In the genomic region with DNA sequence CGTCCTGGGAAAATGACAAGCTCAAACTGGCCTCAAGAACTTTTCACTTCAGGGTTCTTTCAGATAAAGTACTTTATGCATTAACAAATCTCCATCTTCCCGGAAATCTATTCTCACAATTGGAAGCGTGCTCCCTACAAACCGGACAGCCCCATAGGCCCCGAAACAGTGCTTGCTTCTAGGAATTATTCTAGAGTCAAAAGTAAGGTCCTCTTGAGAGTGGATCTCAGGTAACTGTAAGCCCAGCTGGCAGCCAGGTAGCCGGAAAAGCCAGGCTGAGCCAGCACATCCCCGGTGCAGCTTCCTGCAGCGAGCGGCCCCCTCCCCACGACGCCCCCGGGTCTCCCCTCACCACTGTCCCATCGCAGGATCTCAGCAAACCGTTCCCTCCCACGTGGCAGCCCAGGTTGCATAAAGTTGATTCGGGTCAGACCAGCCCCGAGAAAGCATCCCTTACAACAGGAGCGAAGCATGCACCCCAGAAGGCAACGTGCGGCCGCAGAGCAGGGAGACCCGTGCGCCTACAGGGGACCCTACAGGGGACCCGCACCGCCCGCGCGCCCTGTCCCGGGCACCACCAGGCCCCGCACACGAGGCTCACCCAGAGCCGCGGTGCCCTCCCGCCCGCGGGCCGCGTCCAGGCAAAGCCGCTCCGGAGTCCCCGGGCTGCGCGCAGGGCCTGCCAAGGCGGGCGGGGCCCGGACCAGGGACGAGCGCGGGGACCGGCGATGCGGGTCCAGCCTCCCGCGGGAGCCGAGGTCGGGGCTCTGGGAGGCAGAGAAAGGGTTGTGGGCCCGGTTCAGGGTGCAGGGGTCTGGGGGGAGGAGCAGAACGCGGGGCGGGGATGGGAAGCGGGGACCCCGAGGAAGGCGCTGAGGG, we compare ENCODE assay signal across 1 cellular context.
TF ChIP-seq lines count a peak whose summit lies in the region.

No MANE protein-coding gene starts in this region.

TF ChIP-seq in HepG2, 621 proteins besides CTCF, POLR2A, EP300 and RAD21 (continued from another document and continues in another):
- TF ChIP-seq, protein P1, sequence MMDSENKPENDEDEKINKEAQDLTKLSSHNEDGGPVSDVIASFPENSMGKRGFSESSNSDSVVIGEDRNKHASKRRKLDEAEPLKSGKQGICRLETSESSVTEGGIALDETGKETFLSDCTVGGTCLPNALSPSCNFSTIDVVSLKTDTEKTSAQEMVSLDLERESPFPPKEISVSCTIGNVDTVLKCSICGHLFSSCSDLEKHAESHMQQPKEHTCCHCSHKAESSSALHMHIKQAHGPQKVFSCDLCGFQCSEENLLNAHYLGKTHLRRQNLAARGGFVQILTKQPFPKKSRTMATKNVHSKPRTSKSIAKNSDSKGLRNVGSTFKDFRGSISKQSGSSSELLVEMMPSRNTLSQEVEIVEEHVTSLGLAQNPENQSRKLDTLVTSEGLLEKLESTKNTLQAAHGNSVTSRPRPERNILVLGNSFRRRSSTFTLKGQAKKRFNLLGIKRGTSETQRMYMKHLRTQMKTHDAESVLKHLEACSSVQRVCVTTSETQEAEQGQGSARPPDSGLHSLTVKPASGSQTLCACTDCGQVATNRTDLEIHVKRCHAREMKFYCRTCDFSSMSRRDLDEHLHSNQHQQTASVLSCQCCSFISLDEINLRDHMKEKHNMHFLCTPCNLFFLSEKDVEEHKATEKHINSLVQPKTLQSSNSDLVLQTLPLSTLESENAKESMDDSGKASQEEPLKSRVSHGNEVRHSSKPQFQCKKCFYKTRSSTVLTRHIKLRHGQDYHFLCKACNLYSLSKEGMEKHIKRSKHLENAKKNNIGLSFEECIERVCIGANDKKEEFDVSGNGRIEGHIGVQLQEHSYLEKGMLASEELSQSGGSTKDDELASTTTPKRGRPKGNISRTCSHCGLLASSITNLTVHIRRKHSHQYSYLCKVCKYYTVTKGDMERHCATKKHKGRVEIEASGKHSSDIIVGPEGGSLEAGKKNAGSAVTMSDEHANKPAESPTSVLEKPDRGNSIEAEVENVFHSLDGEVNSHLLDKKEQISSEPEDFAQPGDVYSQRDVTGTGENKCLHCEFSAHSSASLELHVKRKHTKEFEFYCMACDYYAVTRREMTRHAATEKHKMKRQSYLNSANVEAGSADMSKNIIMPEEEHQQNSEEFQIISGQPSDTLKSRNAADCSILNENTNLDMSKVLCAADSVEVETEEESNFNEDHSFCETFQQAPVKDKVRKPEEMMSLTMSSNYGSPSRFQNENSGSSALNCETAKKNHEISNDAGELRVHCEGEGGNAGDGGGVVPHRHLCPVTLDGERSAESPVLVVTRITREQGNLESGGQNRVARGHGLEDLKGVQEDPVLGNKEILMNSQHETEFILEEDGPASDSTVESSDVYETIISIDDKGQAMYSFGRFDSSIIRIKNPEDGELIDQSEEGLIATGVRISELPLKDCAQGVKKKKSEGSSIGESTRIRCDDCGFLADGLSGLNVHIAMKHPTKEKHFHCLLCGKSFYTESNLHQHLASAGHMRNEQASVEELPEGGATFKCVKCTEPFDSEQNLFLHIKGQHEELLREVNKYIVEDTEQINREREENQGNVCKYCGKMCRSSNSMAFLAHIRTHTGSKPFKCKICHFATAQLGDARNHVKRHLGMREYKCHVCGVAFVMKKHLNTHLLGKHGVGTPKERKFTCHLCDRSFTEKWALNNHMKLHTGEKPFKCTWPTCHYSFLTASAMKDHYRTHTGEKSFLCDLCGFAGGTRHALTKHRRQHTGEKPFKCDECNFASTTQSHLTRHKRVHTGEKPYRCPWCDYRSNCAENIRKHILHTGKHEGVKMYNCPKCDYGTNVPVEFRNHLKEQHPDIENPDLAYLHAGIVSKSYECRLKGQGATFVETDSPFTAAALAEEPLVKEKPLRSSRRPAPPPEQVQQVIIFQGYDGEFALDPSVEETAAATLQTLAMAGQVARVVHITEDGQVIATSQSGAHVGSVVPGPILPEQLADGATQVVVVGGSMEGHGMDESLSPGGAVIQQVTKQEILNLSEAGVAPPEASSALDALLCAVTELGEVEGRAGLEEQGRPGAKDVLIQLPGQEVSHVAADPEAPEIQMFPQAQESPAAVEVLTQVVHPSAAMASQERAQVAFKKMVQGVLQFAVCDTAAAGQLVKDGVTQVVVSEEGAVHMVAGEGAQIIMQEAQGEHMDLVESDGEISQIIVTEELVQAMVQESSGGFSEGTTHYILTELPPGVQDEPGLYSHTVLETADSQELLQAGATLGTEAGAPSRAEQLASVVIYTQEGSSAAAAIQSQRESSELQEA (CRISPR knock-in tag; IDR thresholded peaks at IDR 0.05; ENCODE audit: not compliant biosample characterization): no peak
- TF ChIP-seq HNRNPH1 (optimal IDR thresholded peaks at IDR 0.05; ENCODE audit: low read depth, low read length) (no peak), ZNF160 (CRISPR knock-in tag; IDR thresholded peaks at IDR 0.05) (no peak), ZNF782 (CRISPR knock-in tag; IDR thresholded peaks at IDR 0.05; ENCODE audit: borderline replicate concordance) (no peak), ZFP1 (CRISPR knock-in tag; IDR thresholded peaks at IDR 0.05) (no peak), STAT6 (CRISPR knock-in tag; IDR thresholded peaks at IDR 0.05; ENCODE audit: borderline replicate concordance) (no peak), REPIN1 (CRISPR knock-in tag; IDR thresholded peaks at IDR 0.05; ENCODE audit: borderline replicate concordance, low read depth) (no peak), ARHGAP35 (CRISPR knock-in tag; IDR thresholded peaks at IDR 0.05; ENCODE audit: borderline replicate concordance) (no peak), ZNF256 (CRISPR knock-in tag; conservative IDR thresholded peaks at IDR 0.05) (no peak), MATR3 (CRISPR knock-in tag; IDR thresholded peaks at IDR 0.05) (no peak), PCBP2 (optimal IDR thresholded peaks at IDR 0.05; ENCODE audit: low read depth, low read length, poor library complexity, severe bottlenecking) (no peak), NPAS2 (CRISPR knock-in tag; IDR thresholded peaks at IDR 0.05; ENCODE audit: borderline replicate concordance) (no peak), ZNF512 (CRISPR knock-in tag; IDR thresholded peaks at IDR 0.05) (no peak), NFIC (IDR thresholded peaks at IDR 0.05; ENCODE audit: low read length) (no peak), ZFP82 (CRISPR knock-in tag; IDR thresholded peaks at IDR 0.05; ENCODE audit: borderline replicate concordance) (no peak), ZNF230 (CRISPR knock-in tag; IDR thresholded peaks at IDR 0.05) (0 out of 2 replicates have a peak, but pooled peaks have one; percentile 4), ZMYM3 (CRISPR knock-in tag; IDR thresholded peaks at IDR 0.05) (no peak), ATF7 (IDR thresholded peaks at IDR 0.05) (no peak), ATF7 (CRISPR knock-in tag; IDR thresholded peaks at IDR 0.05) (no peak), ZNF605 (CRISPR knock-in tag; IDR thresholded peaks at IDR 0.05) (no peak), KLF15 (CRISPR knock-in tag; IDR thresholded peaks at IDR 0.05; ENCODE audit: borderline replicate concordance) (no peak), ZNF672 (CRISPR knock-in tag; IDR thresholded peaks at IDR 0.05) (no peak), ZNF101 (CRISPR knock-in tag; IDR thresholded peaks at IDR 0.05; ENCODE audit: borderline replicate concordance, low read depth) (no peak), EHMT2 (IDR thresholded peaks at IDR 0.05; ENCODE audit: borderline replicate concordance, low read depth, low read length) (no peak)
- TF ChIP-seq, protein P2, sequence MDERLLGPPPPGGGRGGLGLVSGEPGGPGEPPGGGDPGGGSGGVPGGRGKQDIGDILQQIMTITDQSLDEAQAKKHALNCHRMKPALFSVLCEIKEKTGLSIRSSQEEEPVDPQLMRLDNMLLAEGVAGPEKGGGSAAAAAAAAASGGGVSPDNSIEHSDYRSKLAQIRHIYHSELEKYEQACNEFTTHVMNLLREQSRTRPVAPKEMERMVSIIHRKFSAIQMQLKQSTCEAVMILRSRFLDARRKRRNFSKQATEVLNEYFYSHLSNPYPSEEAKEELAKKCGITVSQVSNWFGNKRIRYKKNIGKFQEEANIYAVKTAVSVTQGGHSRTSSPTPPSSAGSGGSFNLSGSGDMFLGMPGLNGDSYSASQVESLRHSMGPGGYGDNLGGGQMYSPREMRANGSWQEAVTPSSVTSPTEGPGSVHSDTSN (CRISPR knock-in tag; IDR thresholded peaks at IDR 0.05): no peak
- TF ChIP-seq, protein P3, sequence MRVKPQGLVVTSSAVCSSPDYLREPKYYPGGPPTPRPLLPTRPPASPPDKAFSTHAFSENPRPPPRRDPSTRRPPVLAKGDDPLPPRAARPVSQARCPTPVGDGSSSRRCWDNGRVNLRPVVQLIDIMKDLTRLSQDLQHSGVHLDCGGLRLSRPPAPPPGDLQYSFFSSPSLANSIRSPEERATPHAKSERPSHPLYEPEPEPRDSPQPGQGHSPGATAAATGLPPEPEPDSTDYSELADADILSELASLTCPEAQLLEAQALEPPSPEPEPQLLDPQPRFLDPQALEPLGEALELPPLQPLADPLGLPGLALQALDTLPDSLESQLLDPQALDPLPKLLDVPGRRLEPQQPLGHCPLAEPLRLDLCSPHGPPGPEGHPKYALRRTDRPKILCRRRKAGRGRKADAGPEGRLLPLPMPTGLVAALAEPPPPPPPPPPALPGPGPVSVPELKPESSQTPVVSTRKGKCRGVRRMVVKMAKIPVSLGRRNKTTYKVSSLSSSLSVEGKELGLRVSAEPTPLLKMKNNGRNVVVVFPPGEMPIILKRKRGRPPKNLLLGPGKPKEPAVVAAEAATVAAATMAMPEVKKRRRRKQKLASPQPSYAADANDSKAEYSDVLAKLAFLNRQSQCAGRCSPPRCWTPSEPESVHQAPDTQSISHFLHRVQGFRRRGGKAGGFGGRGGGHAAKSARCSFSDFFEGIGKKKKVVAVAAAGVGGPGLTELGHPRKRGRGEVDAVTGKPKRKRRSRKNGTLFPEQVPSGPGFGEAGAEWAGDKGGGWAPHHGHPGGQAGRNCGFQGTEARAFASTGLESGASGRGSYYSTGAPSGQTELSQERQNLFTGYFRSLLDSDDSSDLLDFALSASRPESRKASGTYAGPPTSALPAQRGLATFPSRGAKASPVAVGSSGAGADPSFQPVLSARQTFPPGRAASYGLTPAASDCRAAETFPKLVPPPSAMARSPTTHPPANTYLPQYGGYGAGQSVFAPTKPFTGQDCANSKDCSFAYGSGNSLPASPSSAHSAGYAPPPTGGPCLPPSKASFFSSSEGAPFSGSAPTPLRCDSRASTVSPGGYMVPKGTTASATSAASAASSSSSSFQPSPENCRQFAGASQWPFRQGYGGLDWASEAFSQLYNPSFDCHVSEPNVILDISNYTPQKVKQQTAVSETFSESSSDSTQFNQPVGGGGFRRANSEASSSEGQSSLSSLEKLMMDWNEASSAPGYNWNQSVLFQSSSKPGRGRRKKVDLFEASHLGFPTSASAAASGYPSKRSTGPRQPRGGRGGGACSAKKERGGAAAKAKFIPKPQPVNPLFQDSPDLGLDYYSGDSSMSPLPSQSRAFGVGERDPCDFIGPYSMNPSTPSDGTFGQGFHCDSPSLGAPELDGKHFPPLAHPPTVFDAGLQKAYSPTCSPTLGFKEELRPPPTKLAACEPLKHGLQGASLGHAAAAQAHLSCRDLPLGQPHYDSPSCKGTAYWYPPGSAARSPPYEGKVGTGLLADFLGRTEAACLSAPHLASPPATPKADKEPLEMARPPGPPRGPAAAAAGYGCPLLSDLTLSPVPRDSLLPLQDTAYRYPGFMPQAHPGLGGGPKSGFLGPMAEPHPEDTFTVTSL (CRISPR knock-in tag; IDR thresholded peaks at IDR 0.05; ENCODE audit: borderline replicate concordance): no peak
- TF ChIP-seq, protein P4, sequence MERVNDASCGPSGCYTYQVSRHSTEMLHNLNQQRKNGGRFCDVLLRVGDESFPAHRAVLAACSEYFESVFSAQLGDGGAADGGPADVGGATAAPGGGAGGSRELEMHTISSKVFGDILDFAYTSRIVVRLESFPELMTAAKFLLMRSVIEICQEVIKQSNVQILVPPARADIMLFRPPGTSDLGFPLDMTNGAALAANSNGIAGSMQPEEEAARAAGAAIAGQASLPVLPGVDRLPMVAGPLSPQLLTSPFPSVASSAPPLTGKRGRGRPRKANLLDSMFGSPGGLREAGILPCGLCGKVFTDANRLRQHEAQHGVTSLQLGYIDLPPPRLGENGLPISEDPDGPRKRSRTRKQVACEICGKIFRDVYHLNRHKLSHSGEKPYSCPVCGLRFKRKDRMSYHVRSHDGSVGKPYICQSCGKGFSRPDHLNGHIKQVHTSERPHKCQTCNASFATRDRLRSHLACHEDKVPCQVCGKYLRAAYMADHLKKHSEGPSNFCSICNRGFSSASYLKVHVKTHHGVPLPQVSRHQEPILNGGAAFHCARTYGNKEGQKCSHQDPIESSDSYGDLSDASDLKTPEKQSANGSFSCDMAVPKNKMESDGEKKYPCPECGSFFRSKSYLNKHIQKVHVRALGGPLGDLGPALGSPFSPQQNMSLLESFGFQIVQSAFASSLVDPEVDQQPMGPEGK (CRISPR knock-in tag; IDR thresholded peaks at IDR 0.05): no peak
- TF ChIP-seq, protein P5, sequence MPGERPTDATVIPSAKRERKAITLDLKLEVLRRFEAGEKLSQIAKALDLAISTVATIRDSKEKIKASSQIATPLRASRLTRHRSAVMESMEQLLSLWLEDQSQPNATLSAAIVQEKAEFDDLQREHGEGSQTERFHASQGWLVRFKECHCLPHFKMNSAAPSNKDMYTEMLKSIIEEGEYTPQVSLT (CRISPR knock-in tag; IDR thresholded peaks at IDR 0.05; ENCODE audit: borderline replicate concordance, low read depth): no peak
